Comparison of ENCODE assay signal across 18 cellular contexts in the genomic region with DNA sequence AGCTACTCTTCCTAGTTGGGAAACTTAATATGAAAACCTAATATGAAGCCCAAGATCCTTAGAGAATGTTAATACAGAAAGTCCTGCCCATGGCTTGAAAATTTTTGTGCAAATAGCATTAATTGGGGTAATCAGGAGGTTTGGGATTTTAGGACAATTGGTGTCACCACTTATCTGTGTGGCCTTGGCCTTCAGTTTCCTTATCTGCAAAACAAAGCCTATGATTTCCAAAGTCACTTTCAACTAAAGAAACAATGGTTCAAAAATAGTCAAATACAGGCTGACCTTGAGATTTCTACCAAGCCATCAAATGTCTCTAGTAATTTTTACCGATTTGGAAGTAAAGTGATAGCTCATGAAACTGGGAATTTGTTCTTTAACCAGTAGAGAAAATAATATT. TPM values are rescaled to one million over a fixed set of nuclear protein-coding genes. Genes with fewer than 3 reads are reported as not detected.
DNase-seq lines count a peak whose midpoint lies in the region; ATAC-seq, FAIRE-seq and TF ChIP-seq lines count a peak whose summit lies in the region.
"Had no signal": no experiment of that assay in that cellular context is flagged by ENCODE, and none has a peak within 500 bp of the region (broad histone marks: within the 10 kb centered on the region; RNA-seq: fewer than 3 reads in every experiment).

No MANE protein-coding gene starts in this region.

- H3K79me2 ChIP-seq in OCI-LY1 (ENCODE audit: insufficient read depth, low read length): no peaks in the 10 kb centered on the region
- H3K79me2 ChIP-seq in GM12878 (ENCODE audit: control insufficient read depth, insufficient read depth, low read length): peaks cover 7% of the 10 kb centered on the region

- WGBS in GM12878 (ENCODE audit: insufficient coverage, insufficient replicate concordance, low lambda C conversion rate, missing lambda C conversion rate): 0% methylated on average over 1 of the region's 1 CpG

- CTCF ChIA-PET in GM12878 (lab: Yijun Ruan, JAX) (interaction anchor here (0.9 to 12.2 kb wide), 8 partner anchors 8 to 403 kb away, joined by 3 to 312 read pairs (median 4); no protein-coding TSS in a partner anchor), GM10248 (lab: Yijun Ruan, JAX) (interaction anchor here (0.7 kb wide), 1 partner anchor 78 kb away, joined by 3 read pairs; no protein-coding TSS in a partner anchor)

- in situ Hi-C loops in GM12878 (cut with MboI): loop anchor here (5.0 kb wide), 2 partner anchors 82 to 132 kb away; no protein-coding TSS in a partner anchor

- H2AFZ ChIP-seq in OCI-LY1 (ENCODE audit: low read length) (no peak overlapping the region), GM12878 (ENCODE audit: control insufficient read depth, low read depth, low read length) (no peak overlapping the region)

- H3K4me1 ChIP-seq in OCI-LY1 (ENCODE audit: insufficient read depth, low read length, severe bottlenecking) (peaks cover 100% of the 10 kb centered on the region), GM12878 (ENCODE audit: control insufficient read depth, insufficient read depth, low read length) (peaks cover 84% of the 10 kb centered on the region)

- no peaks in the 10 kb centered on the region for H3F3A ChIP-seq in OCI-LY1 (ENCODE audit: insufficient read depth, low read length)

- peak overlapping the region; percentile 55 for H3K27ac Mint-ChIP-seq in activated naive CD4-positive, alpha-beta T cell treated with anti-CD3 and anti-CD28 coated beads, Interleukin-2, amount 50 U/mL, for 24 hours
- H3K27ac Mint-ChIP-seq in activated naive CD4-positive, alpha-beta T cell treated with anti-CD3 and anti-CD28 coated beads, Interleukin-2, amount 50 U/mL, for 72 hours: peak overlapping the region in 1 of 2 donors; percentile 98
- peak overlapping the region; percentile 91 for H3K27ac Mint-ChIP-seq in stimulated activated memory B cell treated with anti-CD40 and anti-IgM and Interleukin-4, amounts not matched to agents 10 μg/mL and 1 μg/mL and 100 μg/mL, for 72 hours
- no peak overlapping the region for H3K27ac Mint-ChIP-seq in HFFc6

- no peaks in the 10 kb centered on the region for H3K27me3 Mint-ChIP-seq in activated naive CD4-positive, alpha-beta T cell treated with anti-CD3 and anti-CD28 coated beads, Interleukin-2, amount 50 U/mL, for 24 hours
- no peaks in the 10 kb centered on the region for H3K27me3 Mint-ChIP-seq in stimulated activated memory B cell treated with anti-CD40 and anti-IgM and Interleukin-4, amounts not matched to agents 10 μg/mL and 1 μg/mL and 100 μg/mL, for 72 hours
- H3K27me3 Mint-ChIP-seq in HFFc6 (ENCODE audit: insufficient read depth): no peaks in the 10 kb centered on the region; the same call in 1 of the 2 replicates

- H3K36me3 ChIP-seq in OCI-LY1 (ENCODE audit: insufficient read depth, low read length) (no peaks in the 10 kb centered on the region), GM12878 (ENCODE audit: control insufficient read depth in 2 of 2, insufficient read depth in 2 of 2, low read length in 1 of 2) (no peaks in the 10 kb centered on the region)
- H3K36me3 ChIP-seq: heart right ventricle had no signal

- DNase-seq in activated naive CD4-positive, alpha-beta T cell treated with anti-CD3 and anti-CD28 coated beads, Interleukin-2, amount 50 U/mL, for 72 hours (ENCODE audit: low spot score in 2 of 2): no peak
- DNase-seq in GM12878 (ENCODE audit: low read depth, low spot score) (no peak), HFFc6 (no peak), medulla oblongata (ENCODE audit: extremely low spot score) (no peak), GM10248 (ENCODE audit: extremely low spot score) (no peak)
- DNase-seq: heart right ventricle, IMR-90, islet precursor cell, NCI-H748 treated with DMSO at 0.1 percent for 48 hours, nucleus accumbens, right cardiac atrium had no signal

- H3K27me3 ChIP-seq in OCI-LY1 (ENCODE audit: insufficient read depth, low read length) (no peaks in the 10 kb centered on the region), GM12878 (replicated peaks in 1 of 2; ENCODE audit: control insufficient read depth in 2 of 2, insufficient read depth in 2 of 2, low read length in 1 of 2) (no peaks in the 10 kb centered on the region)

- H3K4me2 ChIP-seq in OCI-LY1 (ENCODE audit: low read length) (peak overlapping the region; percentile 7; the same call in 1 of the 2 replicates), GM12878 (ENCODE audit: control insufficient read depth, insufficient read depth) (no peak overlapping the region)

- H3K9me2 ChIP-seq in OCI-LY1 (ENCODE audit: low read depth, low read length): no peaks in the 10 kb centered on the region

- no peak for ATAC-seq in activated naive CD4-positive, alpha-beta T cell treated with anti-CD3 and anti-CD28 coated beads, Interleukin-2, amount 50 U/mL, for 72 hours
- ATAC-seq in GM12878: no peak
- ATAC-seq in stimulated activated memory B cell treated with anti-CD40 and anti-IgM and Interleukin-4, amounts not matched to agents 10 μg/mL and 1 μg/mL and 100 μg/mL, for 72 hours: no peak
- ATAC-seq: heart right ventricle, Panc1, SK-N-SH treated with all-trans-retinoic acid at 6 μM for 48 hours had no signal

- no peaks in the 10 kb centered on the region for H3K9me3 Mint-ChIP-seq in activated naive CD4-positive, alpha-beta T cell treated with anti-CD3 and anti-CD28 coated beads, Interleukin-2, amount 50 U/mL, for 24 hours
- H3K9me3 Mint-ChIP-seq in activated naive CD4-positive, alpha-beta T cell treated with anti-CD3 and anti-CD28 coated beads, Interleukin-2, amount 50 U/mL, for 72 hours: no peaks in the 10 kb centered on the region
- H3K9me3 Mint-ChIP-seq in stimulated activated memory B cell treated with anti-CD40 and anti-IgM and Interleukin-4, amounts not matched to agents 10 μg/mL and 1 μg/mL and 100 μg/mL, for 72 hours: no peaks in the 10 kb centered on the region
- H3K9me3 Mint-ChIP-seq in HFFc6: no peaks in the 10 kb centered on the region

- H3K36me3 Mint-ChIP-seq in activated naive CD4-positive, alpha-beta T cell treated with anti-CD3 and anti-CD28 coated beads, Interleukin-2, amount 50 U/mL, for 24 hours: no peaks in the 10 kb centered on the region
- H3K36me3 Mint-ChIP-seq in activated naive CD4-positive, alpha-beta T cell treated with anti-CD3 and anti-CD28 coated beads, Interleukin-2, amount 50 U/mL, for 72 hours: peaks cover 0 to 12% of the 10 kb centered on the region in 2 donors
- H3K36me3 Mint-ChIP-seq in stimulated activated memory B cell treated with anti-CD40 and anti-IgM and Interleukin-4, amounts not matched to agents 10 μg/mL and 1 μg/mL and 100 μg/mL, for 72 hours: no peaks in the 10 kb centered on the region
- H3K36me3 Mint-ChIP-seq in HFFc6 (ENCODE audit: low read depth): no peaks in the 10 kb centered on the region

- H3K9ac ChIP-seq in OCI-LY1 (ENCODE audit: low read length) (peak overlapping the region; percentile 81), GM12878 (ENCODE audit: control insufficient read depth, insufficient read depth, low read length) (no peak overlapping the region)

- POLR2A ChIA-PET in GM12878 (lab: Charles Lee): interaction anchor here (0.6 to 17.3 kb wide), 9 partner anchors 9 to 1340 kb away, joined by 3 to 280 read pairs (median 5); no protein-coding TSS in a partner anchor
- POLR2A ChIA-PET in GM10248 (lab: Yijun Ruan, JAX): no interaction called here

- no peaks in the 10 kb centered on the region for H4K20me1 ChIP-seq in OCI-LY1 (ENCODE audit: insufficient read depth, low read length)
- no peaks in the 10 kb centered on the region for H4K20me1 ChIP-seq in GM12878 (ENCODE audit: control insufficient read depth, insufficient read depth)

- peaks cover 94% of the 10 kb centered on the region for H3K4me1 Mint-ChIP-seq in activated naive CD4-positive, alpha-beta T cell treated with anti-CD3 and anti-CD28 coated beads, Interleukin-2, amount 50 U/mL, for 24 hours
- peaks cover 87% of the 10 kb centered on the region for H3K4me1 Mint-ChIP-seq in stimulated activated memory B cell treated with anti-CD40 and anti-IgM and Interleukin-4, amounts not matched to agents 10 μg/mL and 1 μg/mL and 100 μg/mL, for 72 hours
- peaks cover 26% of the 10 kb centered on the region for H3K4me1 Mint-ChIP-seq in HFFc6 (ENCODE audit: low read depth)

- FAIRE-seq in GM12878 (lab: Jason Lieb, UNC): no peak
- FAIRE-seq: D721Med had no signal

- SMC1A ChIA-PET in GM12878 (lab: Charles Lee; ENCODE audit: uncharacterized antibody, unreplicated experiment): interaction anchor here (0.8 to 27.7 kb wide), 9 partner anchors 9 to 171 kb away, joined by 3 to 847 read pairs (median 157); no protein-coding TSS in a partner anchor

- TF ChIP-seq POLR2A in GM12878 (IDR thresholded peaks at IDR 0.05; ENCODE audit: low read depth, low read length): no peak

- H3K9me3 ChIP-seq in OCI-LY1 (ENCODE audit: low read length) (no peaks in the 10 kb centered on the region), GM12878 (replicated peaks; ENCODE audit: control insufficient read depth, insufficient read depth, low read length) (no peaks in the 10 kb centered on the region)
- H3K9me3 ChIP-seq: heart right ventricle had no signal

- no peak for TF ChIP-seq RAD21 in GM12878 (IDR thresholded peaks at IDR 0.05; ENCODE audit: insufficient read depth, low read depth, low read length)

- RAD21 ChIA-PET in GM12878 (lab: Charles Lee; ENCODE audit: unreplicated experiment): interaction anchor here (0.6 to 23.1 kb wide), 7 partner anchors 8 to 584 kb away, joined by 3 to 689 read pairs (median 100); a partner anchor contains a TSS

- peak overlapping the region; percentile 99 for H3K27ac ChIP-seq in OCI-LY1 (ENCODE audit: low read depth, low read length, poor library complexity, severe bottlenecking)
- peak overlapping the region; percentile 100 for H3K27ac ChIP-seq in GM12878 (ENCODE audit: control insufficient read depth, insufficient read depth)

- peak overlapping the region; percentile 7 for H3K4me3 Mint-ChIP-seq in activated naive CD4-positive, alpha-beta T cell treated with anti-CD3 and anti-CD28 coated beads, Interleukin-2, amount 50 U/mL, for 24 hours
- no peak overlapping the region for H3K4me3 Mint-ChIP-seq in stimulated activated memory B cell treated with anti-CD40 and anti-IgM and Interleukin-4, amounts not matched to agents 10 μg/mL and 1 μg/mL and 100 μg/mL, for 72 hours
- no peak overlapping the region for H3K4me3 Mint-ChIP-seq in HFFc6

- peak overlapping the region; percentile 4 for H3K4me3 ChIP-seq in OCI-LY1 (ENCODE audit: low read depth, low read length, poor library complexity, severe bottlenecking)
- H3K4me3 ChIP-seq in GM12878: no peak overlapping the region
- H3K4me3 ChIP-seq: heart right ventricle had no signal

- TF ChIP-seq EP300 in GM12878 (IDR thresholded peaks at IDR 0.05; ENCODE audit: borderline replicate concordance in 1 of 2, control insufficient read depth in 1 of 2, low read depth in 2 of 2, low read length in 2 of 2): no peak

- TF ChIP-seq CTCF in OCI-LY1 (IDR thresholded peaks at IDR 0.05; ENCODE audit: low read length): no peak
- TF ChIP-seq CTCF in GM12878 (IDR thresholded peaks at IDR 0.05 in 2 of 3, conservative IDR thresholded peaks at IDR 0.05 in 1 of 3; ENCODE audit: control insufficient read depth in 2 of 3, extremely low read depth in 1 of 3, insufficient read depth in 1 of 3, low read depth in 3 of 3, low read length in 3 of 3): no peak
- TF ChIP-seq CTCF in HFFc6 (IDR thresholded peaks at IDR 0.05): no peak
- TF ChIP-seq CTCF in GM10248 (IDR thresholded peaks at IDR 0.05; ENCODE audit: control extremely low read depth, extremely low read depth, low read depth, missing control alignments): no peak

- intact Hi-C loops in GM12878 (cut with micrococcal nuclease; ENCODE audit: unreplicated experiment): loop anchor here (5.0 to 10.0 kb wide), 5 partner anchors 220 to 1320 kb away; a partner anchor contains a TSS

- BruUV-seq in GM12878 (replicated peaks; lab: Mats Ljungman, UMichigan): no TSS peak

RNA-seq across cellular contexts. Expression of a gene that starts 40.2 kb away (rescaled TPM):
- under 1 TPM in 1 of 2 donors, not detected in 1; 0.41 TPM for total RNA-seq in activated naive CD4-positive, alpha-beta T cell treated with anti-CD3 and anti-CD28 coated beads, Interleukin-2, amount 50 U/mL, for 72 hours
- 0.61 and 0.65 TPM in 2 replicates for total RNA-seq in GM12878 (2013; cell fraction: nucleolus; rRNA removed)
- total RNA-seq in GM12878 (2014; rRNA removed) (not detected in 2 replicates), GM12878 (2014; rRNA removed; fragmentation: Illumina TruSeq; extraction: Trizol) (not detected in 2 replicates), GM12878 (2021) (not detected in 2 replicates)
- not detected for polyA plus RNA-seq in GM12878 (2011; ENCODE audit: low read depth)
- polyA plus RNA-seq in GM12878 (2011; rRNA removed) (0.03 and 0.10 TPM in 2 replicates), GM12878 (2014; fragmentation: Illumina TruSeq; extraction: Trizol) (0.01 and 0.11 TPM in 2 replicates), GM12878 (2014; fragmentation: Nextera tagmentation; extraction: Ambion mirVana) (not detected), GM12878 (2014; rRNA removed) (0.04 TPM in 1 of 2 replicates, not detected in the other), GM12878 (2016; fragmentation: Nextera tagmentation; extraction: Ambion mirVana) (not detected)
- 0.01 TPM in 1 of 2 replicates, not detected in the other for polyA plus RNA-seq in GM12878 (2011; cell fraction: cytosol; rRNA removed)
- 0.07 and 0.10 TPM in 2 replicates for polyA plus RNA-seq in GM12878 (2011; cell fraction: nucleus; rRNA removed)
- polyA plus RNA-seq in GM12878 (2012): 0.31 TPM in 1 of 2 replicates, not detected in the other
- polyA minus RNA-seq in GM12878 (2011; rRNA and poly(A)+ RNA removed): not detected in 2 replicates
- polyA minus RNA-seq in GM12878 (2011; cell fraction: cytosol; rRNA and poly(A)+ RNA removed): not detected in 2 replicates
- polyA minus RNA-seq in GM12878 (2011; cell fraction: nucleus; rRNA and poly(A)+ RNA removed): not detected in 2 replicates
- total RNA-seq in HFFc6 (2021; fragmentation: NEBNext Ultra II Directional; extraction: Animal tissue kit (Norgen Biotek cat#: 25700)): not detected
- total RNA-seq: cardiac septum, IMR-90, right cardiac atrium had no signal
- polyA plus RNA-seq: heart right ventricle, IMR-90 had no signal
